Comparison of ENCODE assay signal across 27 cellular contexts in the genomic region with DNA sequence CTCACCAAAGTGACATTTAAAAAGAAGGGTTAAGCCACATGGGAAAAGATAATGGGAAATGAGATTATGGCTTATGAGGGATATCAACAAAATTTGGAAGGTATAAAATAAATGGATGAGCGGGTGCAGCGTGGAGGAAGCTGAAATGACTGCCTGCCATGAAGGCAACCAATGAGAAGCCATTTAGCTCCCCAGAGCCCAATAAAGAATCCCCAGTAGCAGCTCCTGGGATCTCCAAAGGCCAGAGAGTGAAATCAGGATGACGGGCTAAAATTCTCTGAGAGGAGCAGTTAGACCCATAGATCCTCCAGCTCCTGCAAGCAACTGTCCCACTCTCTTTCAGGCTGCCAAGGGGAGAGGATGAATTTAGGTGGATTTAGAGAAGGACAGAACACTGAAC.
"Had no signal": no experiment of that assay in that cellular context is flagged by ENCODE, and none has a peak within 500 bp of the region (broad histone marks: within the 10 kb centered on the region; RNA-seq: fewer than 3 reads in every experiment).

No MANE protein-coding gene starts in this region.

- H3K27ac ChIP-seq: adrenal gland, body of pancreas, colonic mucosa, epithelial cell of prostate, esophagus squamous epithelium, left lung, lower lobe of right lung, tibial nerve had no signal

- H3K27me3 ChIP-seq: body of pancreas, colonic mucosa had no signal

- H3K4me3 Mint-ChIP-seq: activated CD4-positive, alpha-beta T cell treated with anti-CD3 and anti-CD28 coated beads for 36 hours; activated CD8-positive, alpha-beta memory T cell treated with anti-CD3 and anti-CD28 coated beads, Interleukin-2, amount 10 ng/mL, durations not matched to agents 7 days and 5 days; activated CD8-positive, alpha-beta T cell treated with anti-CD3 and anti-CD28 coated beads, Interleukin-2, amount 10 ng/mL, durations not matched to agents 7 days and 5 days; activated naive CD8-positive, alpha-beta T cell treated with anti-CD3 and anti-CD28 coated beads for 36 hours; natural killer cell treated with Interleukin-12 subunit alpha and Interleukin-12 subunit beta and Interleukin-15 and Interleukin-18, amount 100 ng/mL, for 72 hours had no signal

- DNase-seq: activated CD4-positive, alpha-beta T cell treated with anti-CD3 and anti-CD28 coated beads for 36 hours; activated CD4-positive, CD25-positive, alpha-beta regulatory T cell; activated CD8-positive, alpha-beta memory T cell treated with anti-CD3 and anti-CD28 coated beads, Interleukin-2, amount 10 ng/mL, durations not matched to agents 7 days and 5 days; activated CD8-positive, alpha-beta T cell treated with anti-CD3 and anti-CD28 coated beads, Interleukin-2, amount 10 ng/mL, durations not matched to agents 7 days and 5 days; activated naive CD4-positive, alpha-beta T cell; activated naive CD8-positive, alpha-beta T cell treated with anti-CD3 and anti-CD28 coated beads for 36 hours; activated T-cell treated with anti-CD3 and anti-CD28 coated beads, Interleukin-2, amount 50 U/mL, for 48 hours; adrenal gland; aorta; body of pancreas; colonic mucosa; effector CD8-positive, alpha-beta T cell; esophagus squamous epithelium; foreskin melanocyte; kidney glomerular epithelial cell; left lung; lower lobe of right lung; mesendoderm; mucosa of descending colon; posterior cingulate gyrus; right cardiac atrium; stimulated activated CD4-positive, alpha-beta T cell treated with anti-CD3 and anti-CD28 coated beads, Interleukin-2, amount 100 ng/mL, for 48 hours; stimulated activated naive CD4-positive, alpha-beta T cell treated with Interleukin-2 at 50 U/mL for 16 hours had no signal

- H3K36me3 Mint-ChIP-seq: activated CD8-positive, alpha-beta memory T cell treated with anti-CD3 and anti-CD28 coated beads, Interleukin-2, amount 10 ng/mL, durations not matched to agents 7 days and 5 days; activated naive CD8-positive, alpha-beta T cell treated with anti-CD3 and anti-CD28 coated beads for 36 hours; natural killer cell treated with Interleukin-12 subunit alpha and Interleukin-12 subunit beta and Interleukin-15 and Interleukin-18, amount 100 ng/mL, for 72 hours had no signal

- H3K4me1 Mint-ChIP-seq: activated CD4-positive, alpha-beta T cell treated with anti-CD3 and anti-CD28 coated beads for 36 hours; activated CD8-positive, alpha-beta memory T cell treated with anti-CD3 and anti-CD28 coated beads, Interleukin-2, amount 10 ng/mL, durations not matched to agents 7 days and 5 days; activated naive CD8-positive, alpha-beta T cell treated with anti-CD3 and anti-CD28 coated beads for 36 hours had no signal

- ATAC-seq: activated CD4-positive, alpha-beta T cell treated with anti-CD3 and anti-CD28 coated beads for 36 hours; activated CD8-positive, alpha-beta memory T cell treated with anti-CD3 and anti-CD28 coated beads, Interleukin-2, amount 10 ng/mL, durations not matched to agents 7 days and 5 days; activated CD8-positive, alpha-beta T cell treated with anti-CD3 and anti-CD28 coated beads, Interleukin-2, amount 10 ng/mL, durations not matched to agents 7 days and 5 days; body of pancreas; left lung; lower lobe of right lung; mucosa of descending colon; natural killer cell treated with Interleukin-12 subunit alpha and Interleukin-12 subunit beta and Interleukin-15 and Interleukin-18, amount 100 ng/mL, for 72 hours; right cardiac atrium had no signal

- H3K36me3 ChIP-seq: adrenal gland, colonic mucosa, esophagus squamous epithelium, left lung, lower lobe of right lung, tibial nerve had no signal

- H3K9me3 ChIP-seq: adrenal gland, body of pancreas, colonic mucosa, esophagus squamous epithelium, left lung, lower lobe of right lung, mucosa of descending colon, tibial nerve had no signal

- H3K4me3 ChIP-seq: adrenal gland, body of pancreas, colonic mucosa, esophagus squamous epithelium, left lung, lower lobe of right lung, mucosa of descending colon, tibial nerve had no signal

- H3K4me1 ChIP-seq: adrenal gland, body of pancreas, colonic mucosa had no signal

- H3K9me3 Mint-ChIP-seq: activated naive CD8-positive, alpha-beta T cell treated with anti-CD3 and anti-CD28 coated beads for 36 hours; activated T-helper 2 cell treated with anti-CD3 and anti-CD28 coated beads, Interferon-gamma antibody, Interleukin-2, Interleukin-4, amounts not matched to agents 10 μg/mL and 5 μg/mL and 100 μg/mL, durations not matched to agents 14 hours and 24 hours and 36 hours; natural killer cell treated with Interleukin-12 subunit alpha and Interleukin-12 subunit beta and Interleukin-15 and Interleukin-18, amount 100 ng/mL, for 72 hours had no signal

- H3K27ac Mint-ChIP-seq: activated CD4-positive, alpha-beta T cell treated with anti-CD3 and anti-CD28 coated beads for 36 hours; activated CD8-positive, alpha-beta memory T cell treated with anti-CD3 and anti-CD28 coated beads, Interleukin-2, amount 10 ng/mL, durations not matched to agents 7 days and 5 days; activated CD8-positive, alpha-beta T cell treated with anti-CD3 and anti-CD28 coated beads, Interleukin-2, amount 10 ng/mL, durations not matched to agents 7 days and 5 days; activated naive CD8-positive, alpha-beta T cell treated with anti-CD3 and anti-CD28 coated beads for 36 hours; activated T-helper 2 cell treated with anti-CD3 and anti-CD28 coated beads, Interferon-gamma antibody, Interleukin-2, Interleukin-4, amounts not matched to agents 10 μg/mL and 5 μg/mL and 100 μg/mL, durations not matched to agents 14 hours and 24 hours and 36 hours; natural killer cell treated with Interleukin-12 subunit alpha and Interleukin-12 subunit beta and Interleukin-15 and Interleukin-18, amount 100 ng/mL, for 72 hours had no signal
